In genomic region chr12:91109148-91109564, GRCh38 we compare ENCODE assay signal across 8 cellular contexts. TPM values are rescaled to one million over a fixed set of nuclear protein-coding genes. Genes with fewer than 3 reads are reported as not detected.
DNase-seq lines count a peak whose midpoint lies in the region; ATAC-seq and TF ChIP-seq lines count a peak whose summit lies in the region.

No MANE protein-coding gene starts in this region.

- TF ChIP-seq CTCF in fibroblast of the aortic adventitia (IDR thresholded peaks at IDR 0.05; ENCODE audit: insufficient read depth, low read length) (peak; percentile 64), omental fat pad (IDR thresholded peaks at IDR 0.05) (no peak)

- peak; percentile 51 for DNase-seq in activated CD4-positive, CD25-positive, alpha-beta regulatory T cell treated with anti-CD3 and anti-CD28 coated beads, Interleukin-2, amount 50 U/mL, for 72 hours
- DNase-seq in NCI-H1694 (lab: John Stamatoyannopoulos, UW) (peak; percentile 42), fibroblast of the aortic adventitia (ENCODE audit: low read depth) (peak; percentile 74), omental fat pad (ENCODE audit: low spot score) (peak; percentile 70)
- peak; percentile 66 to 71 for DNase-seq in activated CD4-positive, alpha-beta T cell treated with anti-CD3 and anti-CD28 coated beads, Interleukin-2, amount 50 U/mL, for 48 hours
- no peak for DNase-seq in stimulated activated naive CD4-positive, alpha-beta T cell treated with Interleukin-2 at 50 U/mL for 16 hours (lab: John Stamatoyannopoulos, UW)

- no peak for ATAC-seq in activated CD4-positive, CD25-positive, alpha-beta regulatory T cell treated with anti-CD3 and anti-CD28 coated beads, Interleukin-2, amount 50 U/mL, for 24 hours
- ATAC-seq in HG02610 (IDR thresholded peaks at IDR 0.05; ENCODE audit: unreplicated experiment) (peak; percentile 81), omental fat pad (ENCODE audit: low FRiP score) (peak; percentile 63)

- H3K4me3 ChIP-seq in fibroblast of the aortic adventitia (ENCODE audit: low read depth, low read length), result peak overlapping the region; percentile 67

RNA-seq across cellular contexts. Expression of gene LUM, which starts 2.1 kb away (rescaled TPM):
- total RNA-seq in fibroblast of the aortic adventitia (ENCODE audit: low replicate concordance) (88.8 and 582 TPM in 2 replicates), omental fat pad (100 to 1,000 TPM; 213 to 557 (median 340) TPM)

RNA-seq across cellular contexts. Expression of gene KERA, which starts 51.3 kb away (rescaled TPM):
- not detected in 2 replicates for total RNA-seq in fibroblast of the aortic adventitia (ENCODE audit: low replicate concordance)
- not detected for total RNA-seq in omental fat pad

Comparison
In these comparisons a context has a peak if more than half of its experiments do, and no peak if none do; other contexts are left out.
1. ATAC-seq: peak in HG02610 (single experiment) and omental fat pad (single experiment); none in activated CD4-positive, CD25-positive, alpha-beta regulatory T cell treated with anti-CD3 and anti-CD28 coated beads, Interleukin-2, amount 50 U/mL, for 24 hours (0 of 2).